ENCODE assay signal across 11 cellular contexts in genomic region chr10:114683593-114683992, GRCh38. TPM values are rescaled to one million over a fixed set of nuclear protein-coding genes. Genes with fewer than 3 reads are reported as not detected.
DNase-seq lines count a peak whose midpoint lies in the region; ATAC-seq and TF ChIP-seq lines count a peak whose summit lies in the region.
"Had no signal": no experiment of that assay in that cellular context is flagged by ENCODE, and none has a peak within 500 bp of the region (broad histone marks: within the 10 kb centered on the region; RNA-seq: fewer than 3 reads in every experiment).

No MANE protein-coding gene starts in this region.

- H3K4me3 Mint-ChIP-seq in effector memory CD8-positive, alpha-beta T cell, result no peak overlapping the region
- H3K4me3 Mint-ChIP-seq: activated CD4-positive, alpha-beta memory T cell treated with anti-CD3 and anti-CD28 coated beads for 36 hours had no signal

- peaks cover 58% of the 10 kb centered on the region for H3K4me1 ChIP-seq in HEK293 (ENCODE audit: control insufficient read depth, insufficient read depth, low read length)
- H3K4me1 ChIP-seq in liver (ENCODE audit: control insufficient read depth in 4 of 4, insufficient read depth in 4 of 4, low read length in 3 of 4), result peaks cover 0 to 39% (median 12%) of the 10 kb centered on the region in 4 donors
- peaks cover 24 to 73% (median 43%) of the 10 kb centered on the region in 4 donors for H3K4me1 ChIP-seq in stomach

- TF ChIP-seq CTCF in HEK293 (tag by site-specific recombination; IDR thresholded peaks at IDR 0.05) (no peak), dorsolateral prefrontal cortex (IDR thresholded peaks at IDR 0.05 in 54 of 56, conservative IDR thresholded peaks at IDR 0.05 in 2 of 56; ENCODE audit: low read depth in 1 of 56, partially characterized antibody in 56 of 56) (no peak), liver (IDR thresholded peaks at IDR 0.05; ENCODE audit: low read depth, low read length, missing input control) (no peak), stomach (IDR thresholded peaks at IDR 0.05) (no peak)

- no peak for TF ChIP-seq EP300 in stomach (IDR thresholded peaks at IDR 0.05)

- CTCF ChIA-PET in HEK293 (lab: Yijun Ruan, JAX), result no interaction called here

- intact Hi-C loops in dorsolateral prefrontal cortex (cut with DNase I), result loop anchor here (10.0 kb wide), 2 partner anchors 59 to 209 kb away; no protein-coding TSS in a partner anchor
- intact Hi-C loops in stomach (cut with DNase I; ENCODE audit: low total_unique reads), result no loop called here

- no peak for TF ChIP-seq RAD21 in liver (IDR thresholded peaks at IDR 0.05)

- POLR2A ChIA-PET in HEK293 (lab: Yijun Ruan, JAX), result no interaction called here

- TF ChIP-seq POLR2A in stomach (IDR thresholded peaks at IDR 0.05), result no peak

- H3K9me3 Mint-ChIP-seq in effector memory CD8-positive, alpha-beta T cell, result no peaks in the 10 kb centered on the region
- H3K9me3 Mint-ChIP-seq: activated CD4-positive, alpha-beta memory T cell treated with anti-CD3 and anti-CD28 coated beads for 36 hours had no signal

- H3K27ac ChIP-seq in HEK293 (ENCODE audit: extremely low read depth, low read depth, low read length) (peak overlapping the region; percentile 25; the same call in 1 of the 2 replicates), dorsolateral prefrontal cortex (peak overlapping the region in 50 of 59 donors; percentile 3 to 85 (median 64)), liver (ENCODE audit: low read depth in 1 of 2, low read length in 2 of 2) (peak overlapping the region; percentile 90 to 91), stomach (peak overlapping the region; percentile 54 to 89 (median 80))

- H3K9me3 ChIP-seq in HEK293 (ENCODE audit: control insufficient read depth, insufficient read depth, low read depth, low read length), result no peaks in the 10 kb centered on the region
- no peaks in the 10 kb centered on the region for H3K9me3 ChIP-seq in liver (ENCODE audit: control insufficient read depth in 4 of 4, low read length in 3 of 4)
- no peaks in the 10 kb centered on the region for H3K9me3 ChIP-seq in stomach

- H3K4me3 ChIP-seq in HEK293 (ENCODE audit: low read depth, low read length), result no peak overlapping the region
- peak overlapping the region in 36 of 59 donors; percentile 1 to 49 (median 22) for H3K4me3 ChIP-seq in dorsolateral prefrontal cortex
- H3K4me3 ChIP-seq in liver (ENCODE audit: low read depth in 1 of 3, low read length in 3 of 3), result peak overlapping the region; percentile 15 to 53 (median 27)
- peak overlapping the region; percentile 4 to 33 (median 17) for H3K4me3 ChIP-seq in stomach

- no peak overlapping the region for H3K27ac Mint-ChIP-seq in effector memory CD8-positive, alpha-beta T cell
- H3K27ac Mint-ChIP-seq: activated CD4-positive, alpha-beta memory T cell treated with anti-CD3 and anti-CD28 coated beads for 36 hours had no signal

- H3K27me3 ChIP-seq in dorsolateral prefrontal cortex (peaks cover 0 to 29% (median 0%) of the 10 kb centered on the region in 45 donors), liver (ENCODE audit: control insufficient read depth in 4 of 4, insufficient read depth in 4 of 4, low read length in 3 of 4) (no peaks in the 10 kb centered on the region), stomach (no peaks in the 10 kb centered on the region)

- H3K27me3 Mint-ChIP-seq in effector memory CD8-positive, alpha-beta T cell, result peaks cover 0 to 6% of the 10 kb centered on the region in 2 donors
- H3K27me3 Mint-ChIP-seq: activated CD4-positive, alpha-beta memory T cell treated with anti-CD3 and anti-CD28 coated beads for 36 hours had no signal

- H3K4me1 Mint-ChIP-seq in effector memory CD8-positive, alpha-beta T cell (ENCODE audit: low read depth in 2 of 2), result no peaks in the 10 kb centered on the region

- peak in 1 of 10 donors; percentile 48 for DNase-seq in dorsolateral prefrontal cortex
- DNase-seq in stomach, result no peak
- DNase-seq in effector memory CD8-positive, alpha-beta T cell, result no peak
- DNase-seq in activated T-cell treated with anti-CD3 and anti-CD28 coated beads, Interleukin-2, amount 50 U/mL, for 48 hours, result no peak
- no peak for DNase-seq in NCI-H187 treated with DMSO at 0.1 percent for 48 hours (lab: John Stamatoyannopoulos, UW)
- DNase-seq in NCI-H1417 treated with DMSO at 0.1 percent for 48 hours (lab: John Stamatoyannopoulos, UW), result no peak
- DNase-seq: activated CD4-positive, alpha-beta memory T cell treated with anti-CD3 and anti-CD28 coated beads for 36 hours; activated naive CD4-positive, alpha-beta T cell; NCI-H345 had no signal

- peak overlapping the region in 1 of 2 donors; percentile 40 for H3K9ac ChIP-seq in liver (ENCODE audit: low read depth in 1 of 2, low read length in 2 of 2)

- WGBS in liver, result 89% methylated on average over 9 of the region's 9 CpGs
- WGBS in stomach, 5 donors, result 32 to 54% (median 50%) methylated on average over 9 of the region's 9 CpGs

- H3K36me3 ChIP-seq in HEK293 (ENCODE audit: control insufficient read depth in 2 of 2, insufficient read depth in 1 of 2, low read length in 2 of 2) (no peaks in the 10 kb centered on the region), liver (ENCODE audit: control insufficient read depth in 4 of 4, insufficient read depth in 3 of 4, low read depth in 1 of 4, low read length in 3 of 4) (no peaks in the 10 kb centered on the region), stomach (no peaks in the 10 kb centered on the region)

- no peak for ATAC-seq in effector memory CD8-positive, alpha-beta T cell (replicated peaks)

- H3K36me3 Mint-ChIP-seq in effector memory CD8-positive, alpha-beta T cell (ENCODE audit: insufficient read depth), result no peaks in the 10 kb centered on the region
- H3K36me3 Mint-ChIP-seq: activated CD4-positive, alpha-beta memory T cell treated with anti-CD3 and anti-CD28 coated beads for 36 hours had no signal

TF ChIP-seq in HEK293, 187 proteins besides CTCF, POLR2A, EP300 and RAD21:
- TF ChIP-seq ZNF37A (tag by site-specific recombination; IDR thresholded peaks at IDR 0.05) (no peak), ZNF670 (tag by site-specific recombination; IDR thresholded peaks at IDR 0.05; ENCODE audit: low read depth) (no peak), ZNF513 (tag by site-specific recombination; IDR thresholded peaks at IDR 0.05) (no peak), SP7 (tag by site-specific recombination; IDR thresholded peaks at IDR 0.05) (no peak), ZNF548 (tag by site-specific recombination; IDR thresholded peaks at IDR 0.05) (no peak)
TF ChIP-seq in HEK293: peak in this region for 0.

TF ChIP-seq in liver, 16 proteins besides CTCF, POLR2A, EP300 and RAD21:
- no peak for TF ChIP-seq GABPA (IDR thresholded peaks at IDR 0.05 in 1 of 2, conservative IDR thresholded peaks at IDR 0.05 in 1 of 2)
- no peak for TF ChIP-seq HNF4A (conservative IDR thresholded peaks at IDR 0.05)
- no peak for TF ChIP-seq MAX (IDR thresholded peaks at IDR 0.05)
- no peak for TF ChIP-seq EGR1 (IDR thresholded peaks at IDR 0.05; ENCODE audit: low read depth in 2 of 2)
- TF ChIP-seq FOXA1 (IDR thresholded peaks at IDR 0.05), result no peak
- TF ChIP-seq JUND (IDR thresholded peaks at IDR 0.05), result no peak
- TF ChIP-seq TAF1 (conservative IDR thresholded peaks at IDR 0.05), result no peak
- TF ChIP-seq SP1 (IDR thresholded peaks at IDR 0.05), result no peak
- TF ChIP-seq RXRA (IDR thresholded peaks at IDR 0.05), result no peak

RNA-seq across cellular contexts. Expression of gene ABLIM1, which starts 25.5 kb away (rescaled TPM):
- 100 to 1,000 TPM in 116 of 120 experiments, 10 to 100 TPM in 4; 73.6 to 222 (median 138) TPM for total RNA-seq in dorsolateral prefrontal cortex
- 10 to 100 TPM; 11.3 to 31.3 TPM for total RNA-seq in liver
- polyA plus RNA-seq in liver, result 10 to 100 TPM; 10.9 to 14.8 TPM
- 100 to 1,000 TPM in 3 of 5 donors, 10 to 100 TPM in 2; 28.1 to 276 (median 198) TPM for total RNA-seq in stomach
- 10 to 100 TPM; 30.2 to 87.2 (median 30.3) TPM for polyA plus RNA-seq in stomach

Comparison
In these comparisons a context has a peak if more than half of its experiments do, and no peak if none do; other contexts are left out.
1. H3K27ac ChIP-seq: peak in every context shown above with its lines; median percentile 90 in liver; 80 in stomach; 64 in dorsolateral prefrontal cortex; 25 in HEK293.